Comparison of ENCODE assay signal across 18 cellular contexts in the genomic region with DNA sequence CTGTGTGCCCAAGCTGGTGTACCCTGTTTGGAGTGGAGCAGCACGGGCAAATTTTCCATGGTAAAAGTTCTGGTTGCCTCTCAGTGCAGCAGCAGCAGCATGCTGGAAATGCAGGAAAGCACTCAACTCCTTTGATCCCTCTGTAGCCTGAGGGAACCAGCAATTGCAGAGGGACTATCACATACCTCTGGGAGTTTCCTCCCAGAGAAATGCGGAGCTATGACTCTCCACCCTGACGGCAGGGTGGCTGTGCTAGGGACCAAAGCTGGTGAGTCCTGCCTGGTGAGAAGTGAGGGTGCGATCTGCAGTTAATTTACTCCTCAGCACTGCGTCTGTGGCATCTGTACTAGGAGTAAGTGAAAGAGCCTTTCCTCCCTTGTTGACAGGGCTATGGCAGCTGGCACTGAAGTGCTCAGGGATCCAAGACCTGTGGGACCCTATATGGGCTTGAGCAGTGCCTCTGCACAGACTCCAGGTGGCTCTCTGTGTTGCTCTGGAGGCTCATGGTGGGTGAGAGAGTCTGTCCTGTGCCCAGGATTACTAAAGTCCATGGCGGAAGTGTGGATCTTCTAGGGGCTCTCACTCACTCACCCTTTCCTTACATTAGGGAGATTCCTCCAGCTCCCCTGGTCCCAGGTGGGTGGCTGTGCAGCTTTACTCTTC.
DNase-seq lines count a peak whose midpoint lies in the region; ATAC-seq lines count a peak whose summit lies in the region.
"Had no signal": no experiment of that assay in that cellular context is flagged by ENCODE, and none has a peak within 500 bp of the region (broad histone marks: within the 10 kb centered on the region; RNA-seq: fewer than 3 reads in every experiment).

No MANE protein-coding gene starts in this region.

- H2BK12ac ChIP-seq in trophoblast cell (ENCODE audit: low read length), result peak overlapping the region; percentile 29

- H3K79me1 ChIP-seq in trophoblast cell (ENCODE audit: low read length), result peaks cover 5% of the 10 kb centered on the region

- H4K12ac ChIP-seq in trophoblast cell (ENCODE audit: low read depth, low read length), result no peak overlapping the region

- no peaks in the 10 kb centered on the region for H3K9me3 ChIP-seq in trophoblast cell (ENCODE audit: insufficient read depth, low read depth, low read length)
- no peaks in the 10 kb centered on the region for H3K9me3 ChIP-seq in SJCRH30 (replicated peaks)
- H3K9me3 ChIP-seq: BE2C had no signal

- ATAC-seq in HG03139 (IDR thresholded peaks at IDR 0.05; ENCODE audit: unreplicated experiment), result no peak
- ATAC-seq: A549, Right ventricle myocardium inferior had no signal

- H2BK120ac ChIP-seq in trophoblast cell (ENCODE audit: insufficient read depth, low read length, poor library complexity), result peak overlapping the region; percentile 3

- DNase-seq in H7 (peak; percentile 1), SW480 (ENCODE audit: low spot score) (peak; percentile 13), islet precursor cell (peak; percentile 94), trophoblast cell (peak; percentile 5 to 25), SJCRH30 (no peak), NCI-H146 treated with DMSO at 0.1 percent for 48 hours (lab: John Stamatoyannopoulos, UW; ENCODE audit: unreplicated experiment) (no peak)
- DNase-seq in activated naive CD4-positive, alpha-beta T cell treated with anti-CD3 and anti-CD28 coated beads, Interleukin-2, amount 50 U/mL, for 16 hours, result no peak
- DNase-seq: BE2C, EL, Kasumi-1, NCI-H1417, NCI-H187, NCI-H2171, NCI-H345, NCI-H526 had no signal

- no peak overlapping the region for H3K14ac ChIP-seq in trophoblast cell (ENCODE audit: low read length)

- no peak overlapping the region for H3K4ac ChIP-seq in trophoblast cell (ENCODE audit: low read depth, low read length)

- H4K8ac ChIP-seq in trophoblast cell (ENCODE audit: low read depth, low read length), result no peak overlapping the region

- no peaks in the 10 kb centered on the region for H3K79me2 ChIP-seq in trophoblast cell (ENCODE audit: control insufficient read depth, insufficient read depth, low read length, poor library complexity)

- H3K36me3 ChIP-seq in H7 (replicated peaks; ENCODE audit: control insufficient read depth, insufficient read depth, low read length) (no peaks in the 10 kb centered on the region), trophoblast cell (ENCODE audit: control insufficient read depth in 1 of 2, insufficient read depth in 2 of 2, low read length in 2 of 2) (no peaks in the 10 kb centered on the region), SJCRH30 (no peaks in the 10 kb centered on the region)
- H3K36me3 ChIP-seq: BE2C had no signal

- peak overlapping the region; percentile 25 for H4K91ac ChIP-seq in trophoblast cell (ENCODE audit: low read depth, low read length)

- H2BK5ac ChIP-seq in trophoblast cell (ENCODE audit: low read depth, low read length, poor library complexity), result no peak overlapping the region

- H3K9ac ChIP-seq in trophoblast cell (ENCODE audit: low read length), result no peak overlapping the region

- no CpG with 5 or more reads among the region's 6 CpGs for WGBS in trophoblast cell (ENCODE audit: extremely low coverage, insufficient coverage, insufficient read length)

- H2AK5ac ChIP-seq in trophoblast cell (ENCODE audit: low read length), result no peak overlapping the region

- H3K4me3 ChIP-seq in H7 (ENCODE audit: insufficient read depth, low read depth, low read length), result no peak overlapping the region
- no peak overlapping the region for H3K4me3 ChIP-seq in trophoblast cell (ENCODE audit: low read depth, low read length)
- H3K4me3 ChIP-seq in SJCRH30, result no peak overlapping the region
- H3K4me3 ChIP-seq: A549 had no signal

- no peak overlapping the region for H3K18ac ChIP-seq in trophoblast cell (ENCODE audit: low read length)

- no peak overlapping the region for H3K23ac ChIP-seq in trophoblast cell (ENCODE audit: low read length)

- H3K27me3 ChIP-seq in H7 (ENCODE audit: control insufficient read depth, insufficient read depth, low read length), result no peaks in the 10 kb centered on the region
- H3K27me3 ChIP-seq in trophoblast cell (ENCODE audit: insufficient read depth, low read length), result no peaks in the 10 kb centered on the region
- H3K27me3 ChIP-seq in SJCRH30, result no peaks in the 10 kb centered on the region
- H3K27me3 ChIP-seq: BE2C had no signal

- H3K27ac ChIP-seq in trophoblast cell (ENCODE audit: low read depth, low read length) (no peak overlapping the region), SJCRH30 (no peak overlapping the region)
- H3K27ac ChIP-seq: A549 had no signal

- no peak overlapping the region for H2AFZ ChIP-seq in trophoblast cell (ENCODE audit: insufficient read depth, low read length, poor library complexity)

- no peak overlapping the region for H3K4me2 ChIP-seq in trophoblast cell (ENCODE audit: low read length)
- H3K4me2 ChIP-seq: A549 had no signal

- peaks cover 10 to 14% of the 10 kb centered on the region in 2 experiments for H3K4me1 ChIP-seq in trophoblast cell (ENCODE audit: control insufficient read depth in 1 of 2, insufficient read depth in 2 of 2, low read length in 2 of 2)
- H3K4me1 ChIP-seq in SJCRH30, result no peaks in the 10 kb centered on the region
- H3K4me1 ChIP-seq: A549, BE2C had no signal

Comparison
In these comparisons a context has a peak if more than half of its experiments do, and no peak if none do; other contexts are left out.
1. DNase-seq: peak in H7 (single experiment), SW480 (single experiment), islet precursor cell (single experiment) and trophoblast cell (2 of 2); none in SJCRH30 (0 of 2), NCI-H146 treated with DMSO at 0.1 percent for 48 hours (single experiment) and activated naive CD4-positive, alpha-beta T cell treated with anti-CD3 and anti-CD28 coated beads, Interleukin-2, amount 50 U/mL, for 16 hours (single experiment).